8 cellular contexts compared by ENCODE assay signal in genomic region chr1:53220171-53220961, GRCh38. TPM values are rescaled to one million over a fixed set of nuclear protein-coding genes. Genes with fewer than 3 reads are reported as not detected.
A peak's percentile ranks its signal among the peaks of the same experiment; 100 is the strongest.
DNase-seq lines count a peak whose midpoint lies in the region; ATAC-seq lines count a peak whose summit lies in the region.

Gene CZIB, minus strand, starts transcription at chr1:53220634. Its CDS starts 59 bp downstream, at chr1:53220575.

- H3K27ac Mint-ChIP-seq in naive thymus-derived CD4-positive, alpha-beta T cell = peak within 1 kb of the TSS; percentile 91 to 98 (median 96)
- H3K27ac Mint-ChIP-seq in stimulated activated naive B cell treated with anti-CD40 and anti-IgM and Interleukin-4, amounts not matched to agents 10 μg/mL and 1 μg/mL and 100 μg/mL, for 72 hours = peak within 1 kb of the TSS; percentile 99

- H3K27ac ChIP-seq in Karpas-422 (ENCODE audit: low read length) = peak within 1 kb of the TSS; percentile 79
- H3K27ac ChIP-seq in naive thymus-derived CD4-positive, alpha-beta T cell (ENCODE audit: low read depth, low read length) = peak within 1 kb of the TSS; percentile 99

- peak within 1 kb of the TSS; percentile 98 for H3K9ac ChIP-seq in Karpas-422 (ENCODE audit: low read length)

- H3K4me1 Mint-ChIP-seq in naive thymus-derived CD4-positive, alpha-beta T cell = peaks cover 15 to 31% (median 26%) of the 10 kb centered on the region in 7 donors
- H3K4me1 Mint-ChIP-seq in stimulated activated naive B cell treated with anti-CD40 and anti-IgM and Interleukin-4, amounts not matched to agents 10 μg/mL and 1 μg/mL and 100 μg/mL, for 72 hours = peaks cover 19 to 21% of the 10 kb centered on the region in 2 donors

- peaks cover 25% of the 10 kb centered on the region for H3K4me1 ChIP-seq in Karpas-422 (ENCODE audit: low read length)
- peaks cover 15% of the 10 kb centered on the region in 2 donors for H3K4me1 ChIP-seq in naive thymus-derived CD4-positive, alpha-beta T cell (ENCODE audit: control insufficient read depth in 2 of 2, insufficient read depth in 2 of 2, low read length in 2 of 2)

- peak within 1 kb of the TSS; percentile 86 for H3K4me3 ChIP-seq in Karpas-422 (ENCODE audit: low read length)
- peak within 1 kb of the TSS; percentile 80 for H3K4me3 ChIP-seq in naive thymus-derived CD4-positive, alpha-beta T cell (ENCODE audit: low read length)

- 0 out of 2 replicates have a peak, but pooled peaks cover 5% of the 10 kb centered on the region for H3K36me3 ChIP-seq in Karpas-422 (ENCODE audit: insufficient read depth, low read length)
- peaks cover 3 to 34% (median 5%) of the 10 kb centered on the region in 3 experiments for H3K36me3 ChIP-seq in naive thymus-derived CD4-positive, alpha-beta T cell (ENCODE audit: control insufficient read depth in 2 of 3, insufficient read depth in 3 of 3, low read length in 3 of 3)

- H3K27me3 ChIP-seq in Karpas-422 (ENCODE audit: low read length) = no peaks in the 10 kb centered on the region
- no peaks in the 10 kb centered on the region for H3K27me3 ChIP-seq in naive thymus-derived CD4-positive, alpha-beta T cell (ENCODE audit: control insufficient read depth in 2 of 2, insufficient read depth in 2 of 2, low read length in 2 of 2)

- ATAC-seq in GM21825 (IDR thresholded peaks at IDR 0.05; ENCODE audit: unreplicated experiment) = peak; percentile 89
- ATAC-seq in naive thymus-derived CD4-positive, alpha-beta T cell = peak; percentile 97
- peak; percentile 93 to 96 for ATAC-seq in stimulated activated naive B cell treated with anti-CD40 and anti-IgM and Interleukin-4, amounts not matched to agents 10 μg/mL and 1 μg/mL and 100 μg/mL, for 72 hours (replicated peaks)

- no peaks in the 10 kb centered on the region for H3K9me2 ChIP-seq in Karpas-422 (replicated peaks; ENCODE audit: insufficient read depth, low read length)

- H4K20me1 ChIP-seq in Karpas-422 (ENCODE audit: insufficient read depth, low read depth, low read length) = no peaks in the 10 kb centered on the region

- H3K36me3 Mint-ChIP-seq in naive thymus-derived CD4-positive, alpha-beta T cell = peaks cover 0 to 12% (median 3%) of the 10 kb centered on the region in 5 donors
- peaks cover 7 to 20% of the 10 kb centered on the region in 2 donors for H3K36me3 Mint-ChIP-seq in stimulated activated naive B cell treated with anti-CD40 and anti-IgM and Interleukin-4, amounts not matched to agents 10 μg/mL and 1 μg/mL and 100 μg/mL, for 72 hours

- H2AFZ ChIP-seq in Karpas-422 (ENCODE audit: low read length) = peak within 1 kb of the TSS; percentile 89

- H3K4me3 Mint-ChIP-seq in naive thymus-derived CD4-positive, alpha-beta T cell = peak within 1 kb of the TSS; percentile 83 to 94 (median 92)
- peak within 1 kb of the TSS; percentile 92 to 96 for H3K4me3 Mint-ChIP-seq in stimulated activated naive B cell treated with anti-CD40 and anti-IgM and Interleukin-4, amounts not matched to agents 10 μg/mL and 1 μg/mL and 100 μg/mL, for 72 hours

- H3K9me3 ChIP-seq in Karpas-422 (ENCODE audit: low read length) = no peaks in the 10 kb centered on the region
- H3K9me3 ChIP-seq in naive thymus-derived CD4-positive, alpha-beta T cell (ENCODE audit: control insufficient read depth in 2 of 3, low read length in 3 of 3) = no peaks in the 10 kb centered on the region

- peak within 1 kb of the TSS; percentile 100 for H3K4me2 ChIP-seq in Karpas-422 (ENCODE audit: low read depth, low read length, poor library complexity, severe bottlenecking)

- peak; percentile 89 for DNase-seq in DMS79 treated with DMSO at 0.1 percent for 48 hours (lab: John Stamatoyannopoulos, UW)
- peak; percentile 97 for DNase-seq in Karpas-422
- peak; percentile 90 for DNase-seq in RPMI7951 (ENCODE audit: low read depth)
- peak; percentile 82 to 88 for DNase-seq in activated T-helper 1 cell treated with anti-CD3 and anti-CD28 coated beads, Interleukin-2, amount 50 U/mL, for 16 hours (ENCODE audit: low read depth in 1 of 2, low spot score in 1 of 2)
- peak; percentile 90 for DNase-seq in fibroblast of gingiva (ENCODE audit: low read depth)
- DNase-seq in naive thymus-derived CD4-positive, alpha-beta T cell = peak; percentile 85 to 97 (median 92)
- peak; percentile 95 for DNase-seq in stimulated activated naive B cell treated with anti-CD40 and anti-IgM and Interleukin-4, amounts not matched to agents 10 μg/mL and 1 μg/mL and 100 μg/mL, for 72 hours

- H3K79me2 ChIP-seq in Karpas-422 (ENCODE audit: low read length) = peaks cover 18% of the 10 kb centered on the region

- H3K9me3 Mint-ChIP-seq in naive thymus-derived CD4-positive, alpha-beta T cell = peaks cover 0 to 6% (median 0%) of the 10 kb centered on the region in 11 donors
- no peaks in the 10 kb centered on the region for H3K9me3 Mint-ChIP-seq in stimulated activated naive B cell treated with anti-CD40 and anti-IgM and Interleukin-4, amounts not matched to agents 10 μg/mL and 1 μg/mL and 100 μg/mL, for 72 hours

- H3K27me3 Mint-ChIP-seq in naive thymus-derived CD4-positive, alpha-beta T cell = no peaks in the 10 kb centered on the region
- no peaks in the 10 kb centered on the region for H3K27me3 Mint-ChIP-seq in stimulated activated naive B cell treated with anti-CD40 and anti-IgM and Interleukin-4, amounts not matched to agents 10 μg/mL and 1 μg/mL and 100 μg/mL, for 72 hours

- POLR2A ChIA-PET in naive thymus-derived CD4-positive, alpha-beta T cell (lab: Charles Lee) = interaction anchor here (1.0 to 4.4 kb wide), 6 partner anchors 8 to 1490 kb away, joined by 3 to 42 read pairs (median 4); partner anchors contain the start of genes CPT2 and MAGOH

- CTCF ChIA-PET in naive thymus-derived CD4-positive, alpha-beta T cell (lab: Charles Lee) = interaction anchor here (0.6 to 0.7 kb wide), 2 partner anchors 8 to 16 kb away, joined by 3 to 4 read pairs; no protein-coding TSS in a partner anchor

- intact Hi-C loops in naive thymus-derived CD4-positive, alpha-beta T cell (cut with micrococcal nuclease) = loop anchor here (1.0 to 10.0 kb wide), 9 partner anchors 18 to 1997 kb away; partner anchors contain the start of genes BTF3L4 (in 2 of the 2), CPT2 (in 2 of the 2), MAGOH (in 2 of the 2) and TXNDC12 (in 2 of the 2)

RNA-seq across cellular contexts. Expression of gene CZIB, which starts in this region (rescaled TPM):
- 64.2 and 72.7 TPM in 2 replicates for total RNA-seq in Karpas-422 (2014; rRNA removed; shearing (Covaris generic); ENCODE audit: low replicate concordance)
- 42.6 and 53.5 TPM in 2 replicates for total RNA-seq in RPMI7951 (2014; rRNA removed; shearing (Covaris generic))
- total RNA-seq in naive thymus-derived CD4-positive, alpha-beta T cell = 10 to 100 TPM; 41.9 to 94.9 (median 51.4) TPM
- polyA plus RNA-seq in naive thymus-derived CD4-positive, alpha-beta T cell = 10 to 100 TPM; 77.5 to 80.1 TPM

Comparison
In these comparisons a context has a peak if more than half of its experiments do, and no peak if none do; other contexts are left out.
1. Peak in every context shown above with its lines: DNase-seq, ATAC-seq, H3K4me3 ChIP-seq and H3K27ac ChIP-seq.